Comparison of ENCODE assay signal across 11 cellular contexts in the genomic region with DNA sequence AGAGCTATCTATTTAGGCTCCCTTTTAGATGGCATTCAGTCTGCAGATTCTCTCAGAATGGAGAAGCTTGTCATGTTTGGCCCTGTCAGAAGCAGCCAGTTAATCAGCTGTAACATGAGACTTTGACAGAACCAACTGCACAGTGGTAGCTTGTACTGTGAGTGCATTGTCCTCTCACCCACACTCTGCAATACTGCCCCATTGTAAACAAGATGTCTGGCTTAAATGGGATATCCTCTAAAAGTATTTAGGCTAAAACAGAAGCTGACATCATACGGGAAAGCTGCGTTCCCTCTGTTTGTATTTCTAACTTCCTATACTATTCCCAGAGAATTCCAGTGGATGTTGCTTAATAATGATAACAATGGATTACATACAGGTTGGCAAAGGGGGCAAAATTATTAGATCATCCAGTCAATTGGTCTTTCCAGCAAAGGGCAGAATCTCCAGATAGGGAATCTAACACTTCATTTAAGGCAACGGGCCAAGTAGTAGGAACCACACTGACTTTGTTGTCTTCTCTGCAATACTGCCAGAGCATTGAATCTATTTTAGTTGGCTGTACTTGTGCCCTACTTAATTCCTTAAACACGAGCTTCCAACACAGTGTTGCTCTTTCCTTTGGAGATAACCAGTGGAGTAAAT. TPM values are rescaled to one million over a fixed set of nuclear protein-coding genes. Genes with fewer than 3 reads are reported as not detected.
DNase-seq lines count a peak whose midpoint lies in the region; ATAC-seq and TF ChIP-seq lines count a peak whose summit lies in the region.
"Had no signal": no experiment of that assay in that cellular context is flagged by ENCODE, and none has a peak within 500 bp of the region (broad histone marks: within the 10 kb centered on the region; RNA-seq: fewer than 3 reads in every experiment).

No MANE protein-coding gene starts in this region.

- H3K4me1 Mint-ChIP-seq in progenitor cell of endocrine pancreas (ENCODE audit: low read depth), result peaks cover 45% of the 10 kb centered on the region

- H3K4me1 ChIP-seq in Peyer's patch, result peaks cover 0 to 17% (median 0%) of the 10 kb centered on the region in 4 donors

- no peak overlapping the region for H3K4me3 ChIP-seq in fibroblast of villous mesenchyme (ENCODE audit: low read depth, low read length)
- no peak overlapping the region for H3K4me3 ChIP-seq in Peyer's patch
- H3K4me3 ChIP-seq: lung had no signal

- no peak overlapping the region for H3K4me3 Mint-ChIP-seq in progenitor cell of endocrine pancreas (ENCODE audit: low read depth)
- H3K4me3 Mint-ChIP-seq: activated naive CD8-positive, alpha-beta T cell treated with anti-CD3 and anti-CD28 coated beads, Interleukin-2, amount 50 U/mL, for 24 hours had no signal

- H3K36me3 Mint-ChIP-seq in progenitor cell of endocrine pancreas (ENCODE audit: insufficient read depth), result peaks cover 5% of the 10 kb centered on the region

- H3K27me3 Mint-ChIP-seq in progenitor cell of endocrine pancreas, result no peaks in the 10 kb centered on the region
- H3K27me3 Mint-ChIP-seq: activated naive CD8-positive, alpha-beta T cell treated with anti-CD3 and anti-CD28 coated beads, Interleukin-2, amount 50 U/mL, for 24 hours had no signal

- no peaks in the 10 kb centered on the region for H3K27me3 ChIP-seq in Peyer's patch

- DNase-seq in HEK293T (ENCODE audit: extremely low spot score), result peak; percentile 37
- DNase-seq in fibroblast of villous mesenchyme (ENCODE audit: low read depth), result peak; percentile 62
- DNase-seq in progenitor cell of endocrine pancreas (ENCODE audit: low spot score, unreplicated experiment), result no peak
- DNase-seq in Peyer's patch, result no peak
- no peak for DNase-seq in NCI-H69 (lab: John Stamatoyannopoulos, UW)
- DNase-seq in activated CD4-positive, alpha-beta T cell treated with anti-CD3 and anti-CD28 coated beads for 4 hours, result no peak
- DNase-seq: activated naive CD8-positive, alpha-beta T cell treated with anti-CD3 and anti-CD28 coated beads, Interleukin-2, amount 50 U/mL, for 24 hours; T1000 had no signal

- TF ChIP-seq POLR2A in Peyer's patch (IDR thresholded peaks at IDR 0.05), result no peak

- no peaks in the 10 kb centered on the region for H3K36me3 ChIP-seq in Peyer's patch

- CTCF ChIA-PET in HEK293T (lab: Yijun Ruan, JAX), result interaction anchor here (0.7 to 2.8 kb wide), 7 partner anchors 11 to 403 kb away, joined by 3 to 17 read pairs (median 4); no protein-coding TSS in a partner anchor

- no peak overlapping the region for H3K27ac ChIP-seq in Peyer's patch

- peak overlapping the region; percentile 50 for H3K27ac Mint-ChIP-seq in progenitor cell of endocrine pancreas
- H3K27ac Mint-ChIP-seq: activated naive CD8-positive, alpha-beta T cell treated with anti-CD3 and anti-CD28 coated beads, Interleukin-2, amount 50 U/mL, for 24 hours had no signal

- POLR2A ChIA-PET in HEK293T (lab: Yijun Ruan, JAX), result interaction anchor here (1.1 kb wide), 1 partner anchor 114 kb away, joined by 3 read pairs; no protein-coding TSS in a partner anchor

- H3K9me3 ChIP-seq in Peyer's patch, result no peaks in the 10 kb centered on the region

- no peak for TF ChIP-seq CTCF in fibroblast of villous mesenchyme (IDR thresholded peaks at IDR 0.05; ENCODE audit: insufficient read depth, low read depth, low read length)
- TF ChIP-seq CTCF in progenitor cell of endocrine pancreas (IDR thresholded peaks at IDR 0.05; ENCODE audit: unreplicated experiment), result no peak
- no peak for TF ChIP-seq CTCF in Peyer's patch (IDR thresholded peaks at IDR 0.05)

- ATAC-seq in HG02840 (IDR thresholded peaks at IDR 0.05; ENCODE audit: low FRiP score, unreplicated experiment), result no peak
- ATAC-seq: activated naive CD8-positive, alpha-beta T cell treated with anti-CD3 and anti-CD28 coated beads, Interleukin-2, amount 50 U/mL, for 24 hours had no signal

- peaks cover 8% of the 10 kb centered on the region for H3K9me3 Mint-ChIP-seq in progenitor cell of endocrine pancreas (ENCODE audit: low read depth)
- H3K9me3 Mint-ChIP-seq: activated naive CD8-positive, alpha-beta T cell treated with anti-CD3 and anti-CD28 coated beads, Interleukin-2, amount 50 U/mL, for 24 hours had no signal

TF ChIP-seq in HEK293T, 16 proteins besides CTCF, POLR2A, EP300 and RAD21:
- TF ChIP-seq HDGF (IDR thresholded peaks at IDR 0.05; ENCODE audit: borderline replicate concordance), result no peak
- TF ChIP-seq, protein P1, sequence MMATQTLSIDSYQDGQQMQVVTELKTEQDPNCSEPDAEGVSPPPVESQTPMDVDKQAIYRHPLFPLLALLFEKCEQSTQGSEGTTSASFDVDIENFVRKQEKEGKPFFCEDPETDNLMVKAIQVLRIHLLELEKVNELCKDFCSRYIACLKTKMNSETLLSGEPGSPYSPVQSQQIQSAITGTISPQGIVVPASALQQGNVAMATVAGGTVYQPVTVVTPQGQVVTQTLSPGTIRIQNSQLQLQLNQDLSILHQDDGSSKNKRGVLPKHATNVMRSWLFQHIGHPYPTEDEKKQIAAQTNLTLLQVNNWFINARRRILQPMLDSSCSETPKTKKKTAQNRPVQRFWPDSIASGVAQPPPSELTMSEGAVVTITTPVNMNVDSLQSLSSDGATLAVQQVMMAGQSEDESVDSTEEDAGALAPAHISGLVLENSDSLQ (IDR thresholded peaks at IDR 0.05), result peak; percentile 89

TF ChIP-seq in PFSK-1, 5 proteins besides CTCF, POLR2A, EP300 and RAD21:
- TF ChIP-seq FOXP2 (optimal IDR thresholded peaks at IDR 0.05; ENCODE audit: borderline replicate concordance, extremely low read depth, extremely low read length, insufficient read depth) (peak; percentile 93), SIN3A (IDR thresholded peaks at IDR 0.05; ENCODE audit: borderline replicate concordance, insufficient read depth, low read length) (no peak)

RNA-seq across cellular contexts. Expression of a gene that starts 15.4 kb away (rescaled TPM):
- 0.20 TPM for polyA plus RNA-seq in PFSK-1 (2012; ENCODE audit: insufficient read length, low read depth)
- total RNA-seq in fibroblast of villous mesenchyme (1.3 and 2.6 TPM in 2 replicates), progenitor cell of endocrine pancreas (18.8 and 23.4 TPM in 2 replicates), Peyer's patch (10 to 100 TPM in 1 of 4 donors, 1 to 10 TPM in 3; 5.0 to 18.2 (median 5.9) TPM)

Comparison
In these comparisons a context has a peak if more than half of its experiments do, and no peak if none do; other contexts are left out.
1. DNase-seq: peak in HEK293T (single experiment) and fibroblast of villous mesenchyme (single experiment); none in progenitor cell of endocrine pancreas (single experiment), Peyer's patch (0 of 3), NCI-H69 (single experiment) and activated CD4-positive, alpha-beta T cell treated with anti-CD3 and anti-CD28 coated beads for 4 hours (0 of 2).